ENCODE assay signal across 10 cellular contexts in genomic region chr1:199463521-199464127, GRCh38.
DNase-seq lines count a peak whose midpoint lies in the region; ATAC-seq and TF ChIP-seq lines count a peak whose summit lies in the region.
"Had no signal": no experiment of that assay in that cellular context is flagged by ENCODE, and none has a peak within 500 bp of the region (broad histone marks: within the 10 kb centered on the region; RNA-seq: fewer than 3 reads in every experiment).

No MANE protein-coding gene starts in this region.

- no peak overlapping the region for H3K27ac ChIP-seq in ascending aorta
- H3K27ac ChIP-seq: adrenal gland had no signal

- no peak for TF ChIP-seq CTCF in ascending aorta (IDR thresholded peaks at IDR 0.05)

- H3K4me3 ChIP-seq in MG63 (no peak overlapping the region), ascending aorta (no peak overlapping the region)
- H3K4me3 ChIP-seq: adrenal gland had no signal

- H3K4me3 Mint-ChIP-seq in activated naive CD8-positive, alpha-beta T cell treated with anti-CD3 and anti-CD28 coated beads, Interleukin-2, amount 10 ng/mL, durations not matched to agents 7 days and 5 days: no peak overlapping the region
- H3K4me3 Mint-ChIP-seq: CD4-positive, alpha-beta memory T cell had no signal

- H3K27ac Mint-ChIP-seq in activated naive CD8-positive, alpha-beta T cell treated with anti-CD3 and anti-CD28 coated beads, Interleukin-2, amount 10 ng/mL, durations not matched to agents 7 days and 5 days: no peak overlapping the region
- H3K27ac Mint-ChIP-seq: CD4-positive, alpha-beta memory T cell had no signal

- no peaks in the 10 kb centered on the region for H3K4me1 Mint-ChIP-seq in activated naive CD8-positive, alpha-beta T cell treated with anti-CD3 and anti-CD28 coated beads, Interleukin-2, amount 10 ng/mL, durations not matched to agents 7 days and 5 days
- H3K4me1 Mint-ChIP-seq: CD4-positive, alpha-beta memory T cell had no signal

- DNase-seq in NCI-H146 (lab: John Stamatoyannopoulos, UW) (peak; percentile 31), NCI-H146 treated with DMSO at 0.1 percent for 48 hours (lab: John Stamatoyannopoulos, UW; ENCODE audit: unreplicated experiment) (no peak), MG63 (peak; percentile 26), left lobe of liver (ENCODE audit: low spot score) (peak; percentile 50), ascending aorta (ENCODE audit: low spot score in 2 of 2) (no peak), NCI-H2107 treated with DMSO at 0.1 percent for 48 hours (lab: John Stamatoyannopoulos, UW; ENCODE audit: unreplicated experiment) (no peak)
- no peak for DNase-seq in activated naive CD8-positive, alpha-beta T cell treated with anti-CD3 and anti-CD28 coated beads, Interleukin-2, amount 10 ng/mL, durations not matched to agents 7 days and 5 days

- intact Hi-C loops in ascending aorta (cut with DNase I): no loop called here

- no peaks in the 10 kb centered on the region for H3K36me3 ChIP-seq in MG63
- H3K36me3 ChIP-seq in ascending aorta: no peaks in the 10 kb centered on the region
- H3K36me3 ChIP-seq: adrenal gland had no signal

- no peaks in the 10 kb centered on the region for H3K9me3 Mint-ChIP-seq in activated naive CD8-positive, alpha-beta T cell treated with anti-CD3 and anti-CD28 coated beads, Interleukin-2, amount 10 ng/mL, durations not matched to agents 7 days and 5 days

- POLR2A ChIA-PET in activated naive CD8-positive, alpha-beta T cell treated with anti-CD3 and anti-CD28 coated beads, Interleukin-2, amount 10 ng/mL, durations not matched to agents 7 days and 5 days (lab: Charles Lee): no interaction called here

- H3K36me3 Mint-ChIP-seq in activated naive CD8-positive, alpha-beta T cell treated with anti-CD3 and anti-CD28 coated beads, Interleukin-2, amount 10 ng/mL, durations not matched to agents 7 days and 5 days: no peaks in the 10 kb centered on the region

- no peaks in the 10 kb centered on the region for H3K27me3 Mint-ChIP-seq in activated naive CD8-positive, alpha-beta T cell treated with anti-CD3 and anti-CD28 coated beads, Interleukin-2, amount 10 ng/mL, durations not matched to agents 7 days and 5 days

- no peaks in the 10 kb centered on the region for H3K4me1 ChIP-seq in ascending aorta
- H3K4me1 ChIP-seq: adrenal gland had no signal

- H3K9me3 ChIP-seq in MG63: no peaks in the 10 kb centered on the region
- no peaks in the 10 kb centered on the region for H3K9me3 ChIP-seq in ascending aorta
- H3K9me3 ChIP-seq: adrenal gland had no signal

- peak; percentile 59 for ATAC-seq in GM21786 (IDR thresholded peaks at IDR 0.05; ENCODE audit: unreplicated experiment)
- ATAC-seq in activated naive CD8-positive, alpha-beta T cell treated with anti-CD3 and anti-CD28 coated beads, Interleukin-2, amount 10 ng/mL, durations not matched to agents 7 days and 5 days (ENCODE audit: low read depth): peak; percentile 52
- ATAC-seq in left lobe of liver: peak; percentile 98

- H3K27me3 ChIP-seq in MG63: no peaks in the 10 kb centered on the region
- no peaks in the 10 kb centered on the region for H3K27me3 ChIP-seq in ascending aorta
- H3K27me3 ChIP-seq: adrenal gland had no signal

Comparison
In these comparisons a context has a peak if more than half of its experiments do, and no peak if none do; other contexts are left out.
1. DNase-seq: peak in NCI-H146 (single experiment), MG63 (single experiment) and left lobe of liver (single experiment); none in NCI-H146 treated with DMSO at 0.1 percent for 48 hours (single experiment), activated naive CD8-positive, alpha-beta T cell treated with anti-CD3 and anti-CD28 coated beads, Interleukin-2, amount 10 ng/mL, durations not matched to agents 7 days and 5 days (single experiment), ascending aorta (0 of 2) and NCI-H2107 treated with DMSO at 0.1 percent for 48 hours (single experiment).
2. Peak in every context shown above with its lines, with median percentiles within 50 percentile points of each other: ATAC-seq.